In the genomic region with DNA sequence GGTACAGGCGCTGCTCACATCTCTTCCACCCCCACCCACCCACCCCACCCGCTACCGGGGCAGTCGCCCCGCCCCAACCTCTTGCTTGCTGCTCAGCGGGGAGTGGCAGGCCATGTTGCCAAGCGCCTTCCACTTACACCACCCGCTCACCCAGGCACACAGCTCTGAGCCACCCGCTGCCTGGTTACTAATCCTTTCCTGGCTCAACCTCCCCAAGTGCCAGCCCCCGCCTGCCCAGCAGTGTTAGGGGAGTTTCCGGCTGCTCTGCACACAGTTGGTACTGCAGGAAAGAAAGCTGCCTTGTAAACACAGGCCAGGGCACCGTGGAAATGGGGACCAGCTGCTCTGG, we compare ENCODE assay signal across 15 cellular contexts. TPM values are rescaled to one million over a fixed set of nuclear protein-coding genes. Genes with fewer than 3 reads are reported as not detected.
A peak's percentile ranks its signal among the peaks of the same experiment; 100 is the strongest.
DNase-seq lines count a peak whose midpoint lies in the region; ATAC-seq lines count a peak whose summit lies in the region.
"Had no signal": no experiment of that assay in that cellular context is flagged by ENCODE, and none has a peak within 500 bp of the region (broad histone marks: within the 10 kb centered on the region; RNA-seq: fewer than 3 reads in every experiment).

No MANE protein-coding gene starts in this region.

- peak; percentile 83 for DNase-seq in Ammon's horn (ENCODE audit: low spot score)
- DNase-seq in NAMALWA (ENCODE audit: low spot score): peak; percentile 10
- peak; percentile 65 to 67 for DNase-seq in SJCRH30
- DNase-seq in left colon: no peak
- DNase-seq in activated effector memory CD4-positive, alpha-beta T cell treated with anti-CD3 and anti-CD28 coated beads, Interleukin-2, amount 50 U/mL, for 16 hours: no peak
- DNase-seq in stimulated activated CD4-positive, alpha-beta T cell treated with anti-CD3 and anti-CD28 coated beads, Interleukin-4, amount 100 ng/mL, for 4 hours: no peak
- DNase-seq in NCI-H1930 (lab: John Stamatoyannopoulos, UW): no peak
- DNase-seq: activated T-cell treated with anti-CD3 and anti-CD28 coated beads, Interleukin-2, amount 50 U/mL, for 24 hours; left ventricle myocardium superior; ovary; stimulated activated CD4-positive, alpha-beta T cell treated with anti-CD3 and anti-CD28 coated beads, Interleukin-2, amount 100 ng/mL, for 48 hours; stimulated activated naive CD8-positive, alpha-beta T cell treated with anti-CD3 and anti-CD28 coated beads, Interleukin-15, amount 100 ng/mL, for 72 hours had no signal

- H3K36me3 ChIP-seq in SJCRH30: no peaks in the 10 kb centered on the region
- H3K36me3 ChIP-seq: ovary had no signal

- H3K4me3 ChIP-seq in SJCRH30: peak overlapping the region; percentile 30
- H3K4me3 ChIP-seq: cardiac muscle cell, ovary had no signal

- H3K4me1 ChIP-seq in SJCRH30: peaks cover 30% of the 10 kb centered on the region

- no peaks in the 10 kb centered on the region for H3K27me3 ChIP-seq in SJCRH30
- H3K27me3 ChIP-seq: cardiac muscle cell, ovary had no signal

- intact Hi-C loops in left colon (cut with DNase I, micrococcal nuclease): no loop called here

- H3K9me3 ChIP-seq in SJCRH30 (replicated peaks): no peaks in the 10 kb centered on the region
- H3K9me3 ChIP-seq: ovary had no signal

- ATAC-seq in left colon (peak; percentile 63), GM19452 (IDR thresholded peaks at IDR 0.05; ENCODE audit: unreplicated experiment) (no peak)
- ATAC-seq: left ventricle myocardium superior; stimulated activated naive CD8-positive, alpha-beta T cell treated with anti-CD3 and anti-CD28 coated beads, Interleukin-15, amount 100 ng/mL, for 72 hours had no signal

- peak overlapping the region; percentile 16; the same call in 1 of the 2 replicates for H3K27ac ChIP-seq in SJCRH30
- H3K27ac ChIP-seq: cardiac muscle cell, ovary had no signal

RNA-seq across cellular contexts. Expression of gene LACTBL1, which starts 56.2 kb away (rescaled TPM):
- total RNA-seq in SJCRH30 (2014; rRNA removed; shearing (Covaris generic)): 0.15 and 0.20 TPM in 2 replicates
- not detected for total RNA-seq in left colon
- total RNA-seq: cardiac muscle cell, left ventricle myocardium superior, LHCN-M2, ovary had no signal

Comparison
In these comparisons a context has a peak if more than half of its experiments do, and no peak if none do; other contexts are left out.
1. DNase-seq: peak in Ammon's horn (single experiment), NAMALWA (single experiment) and SJCRH30 (2 of 2); none in left colon (0 of 2), activated effector memory CD4-positive, alpha-beta T cell treated with anti-CD3 and anti-CD28 coated beads, Interleukin-2, amount 50 U/mL, for 16 hours (single experiment), stimulated activated CD4-positive, alpha-beta T cell treated with anti-CD3 and anti-CD28 coated beads, Interleukin-4, amount 100 ng/mL, for 4 hours (0 of 2) and NCI-H1930 (0 of 2).